13 cellular contexts compared by ENCODE assay signal in the genomic region with DNA sequence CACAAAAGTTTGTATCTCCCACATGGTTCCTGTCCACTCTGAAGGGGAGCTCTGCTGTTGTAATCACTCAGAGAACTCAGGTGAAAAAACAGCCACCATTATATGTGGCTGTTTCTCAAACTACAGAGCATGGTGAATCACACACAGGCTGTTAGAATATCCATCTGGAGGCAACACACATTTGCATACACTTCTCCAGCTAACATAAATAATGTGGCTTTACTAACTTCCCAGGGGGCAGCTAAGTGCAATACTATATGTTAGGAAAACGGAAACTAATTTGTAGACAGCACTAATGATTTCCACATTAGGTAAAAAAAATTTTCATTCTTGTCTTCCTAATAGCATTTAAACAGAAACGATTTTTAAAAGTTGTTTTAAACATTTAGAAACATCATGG. TPM values are rescaled to one million over a fixed set of nuclear protein-coding genes. Genes with fewer than 3 reads are reported as not detected.
"Had no signal": no experiment of that assay in that cellular context is flagged by ENCODE, and none has a peak within 500 bp of the region (broad histone marks: within the 10 kb centered on the region; RNA-seq: fewer than 3 reads in every experiment).

No MANE protein-coding gene starts in this region.

- H3K9me3 ChIP-seq: breast epithelium, lower lobe of right lung, right atrium auricular region, stomach, thoracic aorta had no signal

- H3K27me3 ChIP-seq: breast epithelium, right atrium auricular region, stomach had no signal

- H3K27ac ChIP-seq: breast epithelium, lower lobe of right lung, right atrium auricular region, skin epidermis, stomach, thoracic aorta had no signal

- H3K36me3 ChIP-seq: breast epithelium, lower lobe of right lung, right atrium auricular region, stomach, thoracic aorta had no signal

- DNase-seq: activated CD4-positive, alpha-beta T cell treated with anti-CD3 and anti-CD28 coated beads, Interleukin-2, amount 50 U/mL, for 1 hour; activated naive CD4-positive, alpha-beta T cell treated with anti-CD3 and anti-CD28 coated beads, Interleukin-2, amount 50 U/mL, for 16 hours; activated T-cell treated with anti-CD3 and anti-CD28 coated beads, Interleukin-2, amount 50 U/mL, for 1 hour; hypothalamus; lower lobe of right lung; naive thymus-derived CD4-positive, alpha-beta T cell; stimulated activated CD4-positive, alpha-beta T cell treated with anti-CD3 and anti-CD28 coated beads, Interleukin-4, amount 100 ng/mL, for 4 hours; stomach had no signal

- H3K4me3 ChIP-seq: breast epithelium, lower lobe of right lung, right atrium auricular region, skin epidermis, stomach, thoracic aorta had no signal

- H3K4me1 ChIP-seq: breast epithelium, lower lobe of right lung, right atrium auricular region, stomach had no signal

RNA-seq across cellular contexts. Expression of a gene that starts 49.3 kb away (rescaled TPM):
- total RNA-seq: naive thymus-derived CD4-positive, alpha-beta T cell; T-helper 2 cell treated with Interferon-gamma antibody and Interleukin-4, amounts not matched to agents 100 ng/mL and 5 ng/mL, for 36 hours had no signal
